ENCODE assay signal across 19 cellular contexts in genomic region chr1:54180666-54181360, GRCh38. TPM values are rescaled to one million over a fixed set of nuclear protein-coding genes. Genes with fewer than 3 reads are reported as not detected.
"Had no signal": no experiment of that assay in that cellular context is flagged by ENCODE, and none has a peak within 500 bp of the region (broad histone marks: within the 10 kb centered on the region; RNA-seq: fewer than 3 reads in every experiment).

No MANE protein-coding gene starts in this region.

- H3K4me3 Mint-ChIP-seq: activated CD4-positive, alpha-beta T cell treated with anti-CD3 and anti-CD28 coated beads for 36 hours; activated CD8-positive, alpha-beta T cell treated with anti-CD3 and anti-CD28 coated beads for 36 hours; dendritic cell treated with granulocyte-macrophage colony-stimulating factor and Interleukin-4, amounts not matched to agents 40 ng/mL and 50 ng/mL, for 4 days; T-cell had no signal

- DNase-seq: activated gamma-delta T cell; amniotic stem cell; midbrain; pancreas; sigmoid colon; stimulated activated CD4-positive, alpha-beta T cell treated with anti-CD3 and anti-CD28 coated beads, Interleukin-1b, Interleukin-23, amount 100 ng/mL, for 48 hours had no signal

- H3K4me1 Mint-ChIP-seq: activated CD4-positive, alpha-beta T cell treated with anti-CD3 and anti-CD28 coated beads for 36 hours; T-cell had no signal

- H3K27me3 Mint-ChIP-seq: activated CD4-positive, alpha-beta T cell treated with anti-CD3 and anti-CD28 coated beads for 36 hours; activated CD8-positive, alpha-beta T cell treated with anti-CD3 and anti-CD28 coated beads for 36 hours; dendritic cell treated with granulocyte-macrophage colony-stimulating factor and Interleukin-4, amounts not matched to agents 40 ng/mL and 50 ng/mL, for 4 days; T-cell had no signal

- H3K36me3 ChIP-seq: pancreas had no signal

- H3K27ac ChIP-seq: gastrocnemius medialis, pancreas, sigmoid colon, thoracic aorta, VCaP had no signal

- H3K4me1 ChIP-seq: gastrocnemius medialis, pancreas, sigmoid colon had no signal

- H3K4me3 ChIP-seq: gastrocnemius medialis, pancreas, sigmoid colon, thoracic aorta had no signal

- H3K9me3 Mint-ChIP-seq: activated CD8-positive, alpha-beta T cell treated with anti-CD3 and anti-CD28 coated beads for 36 hours; activated naive CD4-positive, alpha-beta T cell treated with anti-CD3 and anti-CD28 coated beads, Interleukin-2, amount 50 U/mL, for 72 hours; dendritic cell treated with granulocyte-macrophage colony-stimulating factor and Interleukin-4, amounts not matched to agents 40 ng/mL and 50 ng/mL, for 4 days; T-cell had no signal

- FAIRE-seq: islet of Langerhans, pancreas had no signal

- H3K27ac Mint-ChIP-seq: activated CD4-positive, alpha-beta T cell treated with anti-CD3 and anti-CD28 coated beads for 36 hours; activated CD8-positive, alpha-beta T cell treated with anti-CD3 and anti-CD28 coated beads for 36 hours; dendritic cell treated with granulocyte-macrophage colony-stimulating factor and Interleukin-4, amounts not matched to agents 40 ng/mL and 50 ng/mL, for 4 days; T-cell had no signal

- H3K9me3 ChIP-seq: gastrocnemius medialis, pancreas, sigmoid colon, thoracic aorta had no signal

- H3K27me3 ChIP-seq: gastrocnemius medialis, pancreas, sigmoid colon had no signal

RNA-seq across cellular contexts. Expression of gene CDCP2, which starts 28.0 kb away (rescaled TPM):
- total RNA-seq: activated CD4-positive, alpha-beta T cell treated with anti-CD3 and anti-CD28 coated beads for 36 hours; epithelial cell of proximal tubule; gastrocnemius medialis; left lobe of liver; myocyte; sigmoid colon; thoracic aorta; urinary bladder had no signal
- polyA plus RNA-seq: pancreas, urinary bladder had no signal
